15 cellular contexts compared by ENCODE assay signal in genomic region chr7:605661-606450, GRCh38.
DNase-seq lines count a peak whose midpoint lies in the region; ATAC-seq and TF ChIP-seq lines count a peak whose summit lies in the region.
"Had no signal": no experiment of that assay in that cellular context is flagged by ENCODE, and none has a peak within 500 bp of the region (broad histone marks: within the 10 kb centered on the region; RNA-seq: fewer than 3 reads in every experiment).

No MANE protein-coding gene starts in this region.

- peaks cover 85% of the 10 kb centered on the region for H3K4me1 Mint-ChIP-seq in activated T-cell treated with anti-CD3 and anti-CD28 coated beads, Interleukin-2, amount 50 U/mL, for 72 hours (ENCODE audit: low read depth)
- H3K4me1 Mint-ChIP-seq in activated T-helper 2 cell treated with anti-CD3 and anti-CD28 coated beads, Interferon-gamma antibody, Interleukin-2, Interleukin-4, amounts not matched to agents 10 μg/mL and 5 μg/mL and 100 μg/mL, durations not matched to agents 14 hours and 24 hours and 36 hours (ENCODE audit: low read depth): peaks cover 51% of the 10 kb centered on the region

- no peak overlapping the region for H3K9ac ChIP-seq in GM23248

- no peaks in the 10 kb centered on the region for H4K20me1 ChIP-seq in GM23248 (ENCODE audit: insufficient read depth)

- in situ Hi-C loops in GM23248 (cut with MboI): no loop called here

- peak overlapping the region in 2 of 3 donors; percentile 75 to 87 for H3K27ac ChIP-seq in right lobe of liver
- peak overlapping the region; percentile 89 to 91 for H3K27ac ChIP-seq in tibial artery
- H3K27ac ChIP-seq in GM23248: no peak overlapping the region
- peak overlapping the region in 1 of 3 donors; percentile 85 for H3K27ac ChIP-seq in thyroid gland
- H3K27ac ChIP-seq: epithelial cell of prostate, SJCRH30 had no signal

- peak overlapping the region; percentile 48 for H3K27ac Mint-ChIP-seq in activated T-cell treated with anti-CD3 and anti-CD28 coated beads, Interleukin-2, amount 50 U/mL, for 72 hours
- H3K27ac Mint-ChIP-seq in activated T-helper 2 cell treated with anti-CD3 and anti-CD28 coated beads, Interferon-gamma antibody, Interleukin-2, Interleukin-4, amounts not matched to agents 10 μg/mL and 5 μg/mL and 100 μg/mL, durations not matched to agents 14 hours and 24 hours and 36 hours: peak overlapping the region; percentile 99

- H3K4me3 ChIP-seq in right lobe of liver (no peak overlapping the region), tibial artery (no peak overlapping the region), GM23248 (no peak overlapping the region), thyroid gland (replicated peaks in 1 of 3) (no peak overlapping the region)
- H3K4me3 ChIP-seq: breast epithelium, SJCRH30 had no signal

- no peaks in the 10 kb centered on the region for H3K9me3 Mint-ChIP-seq in activated T-cell treated with anti-CD3 and anti-CD28 coated beads, Interleukin-2, amount 50 U/mL, for 72 hours
- H3K9me3 Mint-ChIP-seq in activated T-helper 2 cell treated with anti-CD3 and anti-CD28 coated beads, Interferon-gamma antibody, Interleukin-2, Interleukin-4, amounts not matched to agents 10 μg/mL and 5 μg/mL and 100 μg/mL, durations not matched to agents 14 hours and 24 hours and 36 hours: no peaks in the 10 kb centered on the region

- no peaks in the 10 kb centered on the region for H3K27me3 Mint-ChIP-seq in activated T-cell treated with anti-CD3 and anti-CD28 coated beads, Interleukin-2, amount 50 U/mL, for 72 hours (ENCODE audit: low read depth)
- H3K27me3 Mint-ChIP-seq in activated T-helper 2 cell treated with anti-CD3 and anti-CD28 coated beads, Interferon-gamma antibody, Interleukin-2, Interleukin-4, amounts not matched to agents 10 μg/mL and 5 μg/mL and 100 μg/mL, durations not matched to agents 14 hours and 24 hours and 36 hours (ENCODE audit: low read depth): no peaks in the 10 kb centered on the region

- H3K79me2 ChIP-seq in GM23248 (ENCODE audit: insufficient read depth): no peaks in the 10 kb centered on the region

- H3K4me1 ChIP-seq in right lobe of liver: peaks cover 0 to 4% (median 0%) of the 10 kb centered on the region in 4 donors
- peaks cover 0 to 73% (median 52%) of the 10 kb centered on the region in 4 donors for H3K4me1 ChIP-seq in tibial artery
- no peaks in the 10 kb centered on the region for H3K4me1 ChIP-seq in GM23248 (ENCODE audit: insufficient read depth)
- peaks cover 0 to 44% of the 10 kb centered on the region in 2 donors for H3K4me1 ChIP-seq in thyroid gland
- H3K4me1 ChIP-seq: SJCRH30 had no signal

- no peak overlapping the region for H3K4me2 ChIP-seq in GM23248 (ENCODE audit: unreplicated experiment)

- TF ChIP-seq POLR2A in right lobe of liver (IDR thresholded peaks at IDR 0.05): no peak
- no peak for TF ChIP-seq POLR2A in thyroid gland (IDR thresholded peaks at IDR 0.05)

- TF ChIP-seq CTCF in right lobe of liver (IDR thresholded peaks at IDR 0.05): no peak
- no peak for TF ChIP-seq CTCF in tibial artery (IDR thresholded peaks at IDR 0.05)
- no peak for TF ChIP-seq CTCF in thyroid gland (IDR thresholded peaks at IDR 0.05)

- H3K36me3 ChIP-seq in right lobe of liver: no peaks in the 10 kb centered on the region
- no peaks in the 10 kb centered on the region for H3K36me3 ChIP-seq in tibial artery
- no peaks in the 10 kb centered on the region for H3K36me3 ChIP-seq in GM23248 (ENCODE audit: low read depth)
- H3K36me3 ChIP-seq in thyroid gland: no peaks in the 10 kb centered on the region
- H3K36me3 ChIP-seq: breast epithelium, SJCRH30 had no signal

- H3K4me3 Mint-ChIP-seq in activated T-cell treated with anti-CD3 and anti-CD28 coated beads, Interleukin-2, amount 50 U/mL, for 72 hours: peak overlapping the region; percentile 44
- no peak overlapping the region for H3K4me3 Mint-ChIP-seq in activated T-helper 2 cell treated with anti-CD3 and anti-CD28 coated beads, Interferon-gamma antibody, Interleukin-2, Interleukin-4, amounts not matched to agents 10 μg/mL and 5 μg/mL and 100 μg/mL, durations not matched to agents 14 hours and 24 hours and 36 hours (ENCODE audit: low read depth)

- H3K9me2 ChIP-seq in GM23248 (ENCODE audit: insufficient read depth): no peaks in the 10 kb centered on the region

- DNase-seq in activated T-cell treated with anti-CD3 and anti-CD28 coated beads, Interleukin-2, amount 50 U/mL, for 72 hours: no peak
- no peak for DNase-seq in activated T-cell treated with anti-CD3 and anti-CD28 coated beads, Interleukin-2, amount 50 U/mL, for 48 hours
- no peak for DNase-seq in activated T-helper 2 cell treated with anti-CD3 and anti-CD28 coated beads, Interferon-gamma antibody, Interleukin-2, Interleukin-4, amounts not matched to agents 10 μg/mL and 5 μg/mL and 100 μg/mL, durations not matched to agents 14 hours and 24 hours and 36 hours (ENCODE audit: low spot score)
- DNase-seq in right lobe of liver: peak in 2 of 3 donors; percentile 37 to 44
- DNase-seq in tibial artery: no peak
- no peak for DNase-seq in AG08396 (ENCODE audit: low spot score)
- DNase-seq in GM23248: no peak
- no peak for DNase-seq in thyroid gland
- DNase-seq: activated T-cell treated with anti-CD3 and anti-CD28 coated beads for 4 hours, NCI-H1092, NCI-H2227 treated with DMSO at 0.1 percent for 48 hours, SJCRH30 had no signal

- H3K27me3 ChIP-seq in right lobe of liver (no peaks in the 10 kb centered on the region), tibial artery (no peaks in the 10 kb centered on the region), GM23248 (replicated peaks; ENCODE audit: insufficient read depth) (no peaks in the 10 kb centered on the region), thyroid gland (no peaks in the 10 kb centered on the region)
- H3K27me3 ChIP-seq: breast epithelium, SJCRH30 had no signal

- H3K36me3 Mint-ChIP-seq in activated T-cell treated with anti-CD3 and anti-CD28 coated beads, Interleukin-2, amount 50 U/mL, for 72 hours (ENCODE audit: insufficient read depth in 2 of 2): peaks cover 20 to 27% of the 10 kb centered on the region in 2 donors
- peaks cover 44% of the 10 kb centered on the region for H3K36me3 Mint-ChIP-seq in activated T-helper 2 cell treated with anti-CD3 and anti-CD28 coated beads, Interferon-gamma antibody, Interleukin-2, Interleukin-4, amounts not matched to agents 10 μg/mL and 5 μg/mL and 100 μg/mL, durations not matched to agents 14 hours and 24 hours and 36 hours (ENCODE audit: low read depth)

- H3F3A ChIP-seq in GM23248 (ENCODE audit: insufficient read depth): no peaks in the 10 kb centered on the region

- intact Hi-C loops in activated T-helper 2 cell treated with anti-CD3 and anti-CD28 coated beads, Interferon-gamma antibody, Interleukin-2, Interleukin-4, amounts not matched to agents 10 μg/mL and 5 μg/mL and 100 μg/mL, durations not matched to agents 14 hours and 24 hours and 36 hours (cut with micrococcal nuclease): no loop called here
- intact Hi-C loops in right lobe of liver (cut with DNase I): no loop called here
- intact Hi-C loops in tibial artery (cut with DNase I; ENCODE audit: low total_unique reads): no loop called here
- intact Hi-C loops in thyroid gland (cut with DNase I): no loop called here

- H3K9me3 ChIP-seq in right lobe of liver (no peaks in the 10 kb centered on the region), tibial artery (no peaks in the 10 kb centered on the region), GM23248 (ENCODE audit: low read depth) (no peaks in the 10 kb centered on the region), thyroid gland (no peaks in the 10 kb centered on the region)
- H3K9me3 ChIP-seq: breast epithelium, SJCRH30 had no signal

- ATAC-seq in activated T-cell treated with anti-CD3 and anti-CD28 coated beads, Interleukin-2, amount 50 U/mL, for 72 hours (replicated peaks in 1 of 2): no peak
- no peak for ATAC-seq in right lobe of liver
- ATAC-seq: sciatic nerve had no signal

- 69% methylated on average over 10 of the region's 33 CpGs for WGBS in right lobe of liver (ENCODE audit: insufficient coverage, low coverage, low lambda C conversion rate, missing lambda C conversion rate)
- WGBS in GM23248 (ENCODE audit: low coverage in 1 of 2, low lambda C conversion rate in 2 of 2, missing lambda C conversion rate in 2 of 2), 2 experiments: 87 to 91% methylated on average over 27 to 33 of the region's 33 CpGs
- 90 to 92% methylated on average over 33 of the region's 33 CpGs for WGBS in thyroid gland, 2 donors

- H2AFZ ChIP-seq in GM23248: no peak overlapping the region

Comparison
In these comparisons a context has a peak if more than half of its experiments do, and no peak if none do; other contexts are left out.
1. DNase-seq: peak in right lobe of liver (2 of 3); none in activated T-cell treated with anti-CD3 and anti-CD28 coated beads, Interleukin-2, amount 50 U/mL, for 72 hours (0 of 2), activated T-cell treated with anti-CD3 and anti-CD28 coated beads, Interleukin-2, amount 50 U/mL, for 48 hours (0 of 2), activated T-helper 2 cell treated with anti-CD3 and anti-CD28 coated beads, Interferon-gamma antibody, Interleukin-2, Interleukin-4, amounts not matched to agents 10 μg/mL and 5 μg/mL and 100 μg/mL, durations not matched to agents 14 hours and 24 hours and 36 hours (single experiment), tibial artery (0 of 2), AG08396 (single experiment), GM23248 (single experiment) and thyroid gland (0 of 2).